1 cellular context compared by ENCODE assay signal in genomic region chr2:98501223-98501622, GRCh38.
TF ChIP-seq lines count a peak whose summit lies in the region.

No MANE protein-coding gene starts in this region.

TF ChIP-seq in K562, 482 proteins besides CTCF, POLR2A, EP300 and RAD21 (continued from another document):
- no peak for TF ChIP-seq NR2C1 (IDR thresholded peaks at IDR 0.05)
- TF ChIP-seq NR2C1 (tag; IDR thresholded peaks at IDR 0.05) = no peak
